ENCODE assay signal across 26 cellular contexts in the genomic region with DNA sequence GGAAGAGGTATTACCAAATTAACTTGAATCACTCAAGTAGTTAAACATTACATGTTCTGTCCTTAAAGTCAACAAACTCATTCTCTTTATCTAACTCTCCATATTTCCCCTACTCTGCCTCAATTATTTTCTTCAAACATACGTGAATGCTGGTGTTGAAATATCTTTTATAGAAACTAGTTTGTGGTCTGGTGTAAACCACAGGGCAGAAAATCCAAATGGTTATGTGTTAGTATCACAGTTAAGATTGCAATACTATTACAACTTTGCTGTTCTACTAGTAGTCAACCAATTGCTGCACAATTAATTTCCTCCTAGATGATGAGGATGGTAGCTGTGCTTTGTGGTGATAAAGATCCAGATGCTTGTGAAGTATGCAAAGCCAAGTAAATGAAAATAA.
"Had no signal": no experiment of that assay in that cellular context is flagged by ENCODE, and none has a peak within 500 bp of the region (broad histone marks: within the 10 kb centered on the region; RNA-seq: fewer than 3 reads in every experiment).

No MANE protein-coding gene starts in this region.

- H3K9me3 ChIP-seq: adrenal gland, esophagus muscularis mucosa, gastroesophageal sphincter had no signal

- H3K27me3 ChIP-seq: adrenal gland, brain microvascular endothelial cell, dorsolateral prefrontal cortex, esophagus muscularis mucosa, gastroesophageal sphincter had no signal

- H3K27ac ChIP-seq: adrenal gland, brain microvascular endothelial cell, coronary artery, dorsolateral prefrontal cortex, esophagus muscularis mucosa, gastroesophageal sphincter had no signal

- ATAC-seq: activated CD4-positive, alpha-beta T cell treated with anti-CD3 and anti-CD28 coated beads for 36 hours; activated CD8-positive, alpha-beta memory T cell treated with anti-CD3 and anti-CD28 coated beads, Interleukin-2, amount 10 ng/mL, durations not matched to agents 7 days and 5 days; activated CD8-positive, alpha-beta T cell treated with anti-CD3 and anti-CD28 coated beads, Interleukin-2, amount 10 ng/mL, durations not matched to agents 7 days and 5 days; activated naive CD8-positive, alpha-beta T cell treated with anti-CD3 and anti-CD28 coated beads, Interleukin-2, amount 50 U/mL, for 24 hours; gastroesophageal sphincter had no signal

- H3K36me3 ChIP-seq: adrenal gland, brain microvascular endothelial cell, esophagus muscularis mucosa, gastroesophageal sphincter had no signal

- DNase-seq: activated CD4-positive, alpha-beta memory T cell treated with anti-CD3 and anti-CD28 coated beads for 36 hours; activated CD4-positive, alpha-beta T cell treated with anti-CD3 and anti-CD28 coated beads for 36 hours; activated CD4-positive, alpha-beta T cell treated with anti-CD3 and anti-CD28 coated beads, Interleukin-2, amount 10 ng/mL, durations not matched to agents 24 days and 14 days; activated CD4-positive, CD25-positive, alpha-beta regulatory T cell; activated CD4-positive, CD25-positive, alpha-beta regulatory T cell treated with anti-CD3 and anti-CD28 coated beads, Interleukin-2, amount 50 U/mL, for 72 hours; activated CD8-positive, alpha-beta memory T cell treated with anti-CD3 and anti-CD28 coated beads, Interleukin-2, amount 10 ng/mL, durations not matched to agents 7 days and 5 days; activated CD8-positive, alpha-beta memory T cell treated with anti-CD3 and anti-CD28 coated beads, Interleukin-2, amount 50 U/mL, for 4 hours; activated CD8-positive, alpha-beta T cell treated with anti-CD3 and anti-CD28 coated beads, Interleukin-2, amount 10 ng/mL, durations not matched to agents 7 days and 5 days; activated effector memory CD4-positive, alpha-beta T cell treated with anti-CD3 and anti-CD28 coated beads, Interleukin-2, amount 50 U/mL, for 16 hours; activated naive CD4-positive, alpha-beta T cell treated with anti-CD3 and anti-CD28 coated beads for 36 hours; activated naive CD8-positive, alpha-beta T cell treated with anti-CD3 and anti-CD28 coated beads for 36 hours; activated naive CD8-positive, alpha-beta T cell treated with anti-CD3 and anti-CD28 coated beads, Interleukin-2, amount 50 U/mL, for 24 hours; activated T-cell treated with anti-CD3 and anti-CD28 coated beads, Interleukin-2, amount 50 U/mL, for 1 hour; activated T-cell treated with anti-CD3 and anti-CD28 coated beads, Interleukin-2, amount 50 U/mL, for 48 hours; adrenal gland; anterior cingulate cortex; brain microvascular endothelial cell; dorsolateral prefrontal cortex; effector memory CD4-positive, alpha-beta T cell; endodermal cell; erythroblast; foreskin melanocyte; T-helper 2 cell had no signal

- H3K4me1 ChIP-seq: adrenal gland, esophagus muscularis mucosa, gastroesophageal sphincter had no signal

- H3K4me3 ChIP-seq: adrenal gland, coronary artery, dorsolateral prefrontal cortex, esophagus muscularis mucosa, gastroesophageal sphincter had no signal
